ENCODE assay signal across 16 cellular contexts in the genomic region with DNA sequence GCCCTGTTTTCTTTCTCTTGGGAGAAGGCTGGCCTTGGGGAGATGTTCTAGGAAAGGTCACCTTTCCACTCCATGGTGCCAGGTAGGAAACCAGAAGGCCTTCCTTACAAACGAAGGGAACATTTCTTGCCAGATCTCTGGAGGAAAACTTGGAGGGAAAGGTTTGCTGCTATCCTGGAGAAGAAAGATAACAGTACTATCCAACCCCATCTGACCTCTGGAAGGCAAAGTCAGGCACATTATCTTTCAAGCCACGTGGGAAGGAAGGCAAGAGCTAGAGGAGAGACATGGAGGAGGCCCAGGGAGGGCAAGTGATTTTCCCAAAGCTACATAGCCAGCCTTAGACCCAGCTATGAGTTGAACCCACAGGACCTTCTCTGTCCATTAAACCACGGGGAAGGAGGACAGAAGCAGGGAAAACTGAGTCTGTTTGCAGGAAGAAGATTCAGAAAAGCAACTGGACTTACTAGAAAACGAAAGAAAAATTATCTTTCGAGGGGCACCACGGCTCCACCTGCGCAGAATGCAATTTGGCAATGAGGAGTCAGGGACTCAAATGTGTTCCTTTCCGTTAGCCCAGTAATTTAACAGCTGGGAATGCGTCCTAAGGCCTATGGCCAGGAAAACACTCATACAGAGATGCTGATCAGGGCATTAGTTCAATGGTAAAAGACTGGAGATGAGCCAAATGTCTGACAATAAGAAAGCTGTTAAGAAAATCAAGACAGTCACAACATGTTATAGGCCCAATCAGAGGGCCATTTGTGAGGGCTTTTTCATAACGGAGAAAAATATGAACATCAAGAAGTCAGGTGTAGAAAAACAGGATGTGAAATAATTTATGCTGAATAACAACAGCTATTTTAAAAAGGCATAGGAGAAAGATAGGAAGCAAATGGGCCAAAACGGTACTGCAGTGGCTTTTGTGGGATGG. TPM values are rescaled to one million over a fixed set of nuclear protein-coding genes. Genes with fewer than 3 reads are reported as not detected.
DNase-seq lines count a peak whose midpoint lies in the region; ATAC-seq, FAIRE-seq and TF ChIP-seq lines count a peak whose summit lies in the region.
"Had no signal": no experiment of that assay in that cellular context is flagged by ENCODE, and none has a peak within 500 bp of the region (broad histone marks: within the 10 kb centered on the region; RNA-seq: fewer than 3 reads in every experiment).

No MANE protein-coding gene starts in this region.

- H3K4me1 ChIP-seq in BLaER1 treated with 17β-estradiol and CSF1 and Interleukin-3, amounts not matched to agents 10 nM and 100 nM: peaks cover 45 to 100% (median 98%) of the 10 kb centered on the region in 10 experiments
- H3K4me1 ChIP-seq: body of pancreas had no signal

- H3K27ac ChIP-seq in BLaER1 treated with 17β-estradiol and CSF1 and Interleukin-3, amounts not matched to agents 10 nM and 100 nM: peak overlapping the region; percentile 22 to 84 (median 63); a peak in 21 of 22 replicates
- H3K27ac ChIP-seq: body of pancreas had no signal

- DNase-seq in GM12891 (ENCODE audit: insufficient read length, low spot score) (no peak), memory B cell (ENCODE audit: low spot score in 2 of 2) (no peak), GDM1 (lab: John Stamatoyannopoulos, UW) (no peak), NCI-H146 (lab: John Stamatoyannopoulos, UW) (no peak)
- no peak for DNase-seq in activated CD8-positive, alpha-beta T cell treated with anti-CD3 and anti-CD28 coated beads, Interleukin-2, amount 10 ng/mL, durations not matched to agents 7 days and 5 days
- DNase-seq: activated CD4-positive, CD25-positive, alpha-beta regulatory T cell; body of pancreas; NCI-H2029; occipital lobe; T-helper 17 cell had no signal

- H4K20me1 ChIP-seq in BLaER1 treated with 17β-estradiol and CSF1 and Interleukin-3, amounts not matched to agents 10 nM and 100 nM: no peaks in the 10 kb centered on the region

- H3K4me1 Mint-ChIP-seq in activated CD8-positive, alpha-beta T cell treated with anti-CD3 and anti-CD28 coated beads, Interleukin-2, amount 10 ng/mL, durations not matched to agents 7 days and 5 days (ENCODE audit: low read depth): peaks cover 24% of the 10 kb centered on the region
- peaks cover 21% of the 10 kb centered on the region for H3K4me1 Mint-ChIP-seq in memory B cell

- H3K9ac ChIP-seq in BLaER1 treated with 17β-estradiol and CSF1 and Interleukin-3, amounts not matched to agents 10 nM and 100 nM: peak overlapping the region in 8 of 11 experiments; percentile 5 to 45 (median 24); a peak in 12 of 22 replicates

- no peaks in the 10 kb centered on the region for H3K36me3 ChIP-seq in BLaER1 treated with 17β-estradiol and CSF1 and Interleukin-3, amounts not matched to agents 10 nM and 100 nM

- H3K27ac Mint-ChIP-seq in activated CD8-positive, alpha-beta T cell treated with anti-CD3 and anti-CD28 coated beads, Interleukin-2, amount 10 ng/mL, durations not matched to agents 7 days and 5 days: peak overlapping the region; percentile 3
- H3K27ac Mint-ChIP-seq in memory B cell: peak overlapping the region; percentile 24
- H3K27ac Mint-ChIP-seq: T-helper 17 cell had no signal

- TF ChIP-seq POLR2A in GM12891 (IDR thresholded peaks at IDR 0.05; ENCODE audit: low read depth, low read length): no peak

- peak; percentile 40 for FAIRE-seq in GM12891 (lab: Jason Lieb, UNC)
- FAIRE-seq: H1 had no signal

- H3K4me3 ChIP-seq in BLaER1 treated with 17β-estradiol and CSF1 and Interleukin-3, amounts not matched to agents 10 nM and 100 nM: peak overlapping the region in 1 of 10 experiments; percentile 33; a peak in 1 of 20 replicates
- H3K4me3 ChIP-seq: body of pancreas, mucosa of descending colon, skin epidermis had no signal

- H3K27me3 ChIP-seq in BLaER1 treated with 17β-estradiol and CSF1 and Interleukin-3, amounts not matched to agents 10 nM and 100 nM: no peaks in the 10 kb centered on the region
- H3K27me3 ChIP-seq: body of pancreas had no signal

- H3K9me3 ChIP-seq in BLaER1 treated with 17β-estradiol and CSF1 and Interleukin-3, amounts not matched to agents 10 nM and 100 nM (replicated peaks in 1 of 11): peaks cover 0 to 4% (median 0%) of the 10 kb centered on the region in 11 experiments; a peak in 1 of 22 replicates
- H3K9me3 ChIP-seq: body of pancreas, mucosa of descending colon had no signal

- peaks cover 15% of the 10 kb centered on the region for H3K27me3 Mint-ChIP-seq in activated CD8-positive, alpha-beta T cell treated with anti-CD3 and anti-CD28 coated beads, Interleukin-2, amount 10 ng/mL, durations not matched to agents 7 days and 5 days (ENCODE audit: low read depth)
- H3K27me3 Mint-ChIP-seq in memory B cell: no peaks in the 10 kb centered on the region
- H3K27me3 Mint-ChIP-seq: T-helper 17 cell had no signal

- no peaks in the 10 kb centered on the region for H3K9me3 Mint-ChIP-seq in activated CD8-positive, alpha-beta T cell treated with anti-CD3 and anti-CD28 coated beads, Interleukin-2, amount 10 ng/mL, durations not matched to agents 7 days and 5 days (ENCODE audit: insufficient read depth)
- no peaks in the 10 kb centered on the region for H3K9me3 Mint-ChIP-seq in memory B cell

- H3K4me3 Mint-ChIP-seq in activated CD8-positive, alpha-beta T cell treated with anti-CD3 and anti-CD28 coated beads, Interleukin-2, amount 10 ng/mL, durations not matched to agents 7 days and 5 days: no peak overlapping the region
- H3K4me3 Mint-ChIP-seq in memory B cell: peak overlapping the region; percentile 6
- H3K4me3 Mint-ChIP-seq: T-helper 17 cell had no signal

- POLR2A ChIA-PET in activated CD8-positive, alpha-beta T cell treated with anti-CD3 and anti-CD28 coated beads, Interleukin-2, amount 10 ng/mL, durations not matched to agents 7 days and 5 days (lab: Charles Lee): no interaction called here

- no peak for ATAC-seq in activated CD8-positive, alpha-beta T cell treated with anti-CD3 and anti-CD28 coated beads, Interleukin-2, amount 10 ng/mL, durations not matched to agents 7 days and 5 days
- ATAC-seq in memory B cell (ENCODE audit: low read depth) (peak; percentile 36), HG03342 (IDR thresholded peaks at IDR 0.05; ENCODE audit: unreplicated experiment) (no peak), GM19397 (IDR thresholded peaks at IDR 0.05; ENCODE audit: unreplicated experiment) (no peak)
- ATAC-seq: body of pancreas, mucosa of descending colon, T-helper 17 cell had no signal

- no peaks in the 10 kb centered on the region for H3K36me3 Mint-ChIP-seq in activated CD8-positive, alpha-beta T cell treated with anti-CD3 and anti-CD28 coated beads, Interleukin-2, amount 10 ng/mL, durations not matched to agents 7 days and 5 days (ENCODE audit: low read depth)
- H3K36me3 Mint-ChIP-seq in memory B cell: no peaks in the 10 kb centered on the region

- CTCF ChIA-PET in activated CD8-positive, alpha-beta T cell treated with anti-CD3 and anti-CD28 coated beads, Interleukin-2, amount 10 ng/mL, durations not matched to agents 7 days and 5 days (lab: Charles Lee): interaction anchor here (1.0 to 4.0 kb wide), 5 partner anchors 14 to 507 kb away, joined by 3 to 22 read pairs (median 4); no protein-coding TSS in a partner anchor

- peak overlapping the region; percentile 37 to 94 (median 74) for H3K4me2 ChIP-seq in BLaER1 treated with 17β-estradiol and CSF1 and Interleukin-3, amounts not matched to agents 10 nM and 100 nM

TF ChIP-seq in GM12891, 5 proteins besides CTCF, POLR2A, EP300 and RAD21:
- TF ChIP-seq PAX5 (IDR thresholded peaks at IDR 0.05; ENCODE audit: insufficient read depth, low read length, severe bottlenecking) (no peak), TAF1 (IDR thresholded peaks at IDR 0.05; ENCODE audit: low read depth, low read length) (no peak), SPI1 (IDR thresholded peaks at IDR 0.05; ENCODE audit: low read depth, low read length) (0 out of 2 replicates have a peak, but pooled peaks have one; percentile 25), POU2F2 (IDR thresholded peaks at IDR 0.05; ENCODE audit: low read depth, low read length) (no peak)

RNA-seq across cellular contexts. Expression of gene PSAP, which starts 32.0 kb away (rescaled TPM):
- 238 TPM for polyA plus RNA-seq in GM12891 (2012; ENCODE audit: low read depth, missing spikeins)
- 100 to 1,000 TPM; 112 to 113 TPM for total RNA-seq in activated CD8-positive, alpha-beta T cell treated with anti-CD3 and anti-CD28 coated beads, Interleukin-2, amount 10 ng/mL, durations not matched to agents 7 days and 5 days
